Comparison of ENCODE assay signal across 2 cellular contexts in the genomic region with DNA sequence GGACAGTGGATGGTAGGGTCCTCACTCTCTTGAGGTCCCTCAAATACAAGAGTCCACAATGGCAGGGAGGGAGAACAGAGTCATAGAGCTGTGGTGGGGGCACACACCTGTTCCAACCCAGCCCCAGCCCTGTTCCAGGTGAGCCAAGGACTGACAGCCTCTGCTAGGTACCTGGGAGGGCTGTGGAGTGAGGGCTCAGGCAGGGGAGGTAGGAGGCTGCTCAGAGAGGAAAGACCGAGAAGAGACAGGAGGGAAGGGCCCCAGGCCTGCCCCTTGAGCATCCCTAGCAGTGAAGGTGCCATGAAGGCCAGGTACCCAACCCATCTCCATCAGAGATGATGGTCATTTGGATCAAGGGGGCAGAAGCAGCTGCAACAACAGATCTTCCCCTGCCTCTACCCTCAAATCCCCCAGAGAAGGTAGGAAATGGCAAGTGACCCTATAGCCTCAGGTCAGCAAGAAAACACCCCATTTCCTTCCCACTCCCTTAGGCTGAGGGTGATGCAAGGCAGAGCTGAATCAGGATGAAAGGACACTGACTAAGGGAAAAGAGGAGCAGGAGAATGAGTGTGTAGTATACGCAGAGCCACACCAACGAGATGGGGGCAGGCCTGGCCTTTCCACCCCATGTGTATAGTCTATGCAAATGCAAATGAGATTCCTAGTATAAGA.
TF ChIP-seq lines count a peak whose summit lies in the region.

No MANE protein-coding gene starts in this region.

TF ChIP-seq in GM12891, 5 proteins besides CTCF, POLR2A, EP300 and RAD21:
- TF ChIP-seq PAX5 (IDR thresholded peaks at IDR 0.05; ENCODE audit: insufficient read depth, low read length, severe bottlenecking): no peak
- no peak for TF ChIP-seq POU2F2 (IDR thresholded peaks at IDR 0.05; ENCODE audit: low read depth, low read length)
- TF ChIP-seq TAF1 (IDR thresholded peaks at IDR 0.05; ENCODE audit: low read depth, low read length): no peak
- TF ChIP-seq POLR2AphosphoS5 (IDR thresholded peaks at IDR 0.05; ENCODE audit: low read depth, low read length): no peak
- TF ChIP-seq SPI1 (IDR thresholded peaks at IDR 0.05; ENCODE audit: low read depth, low read length): no peak
TF ChIP-seq in GM12891: peak in this region for 0.

TF ChIP-seq in K562, 482 proteins besides CTCF, POLR2A, EP300 and RAD21:
- TF ChIP-seq ZBTB7A (IDR thresholded peaks at IDR 0.05; ENCODE audit: borderline replicate concordance, control insufficient read depth, low read depth, low read length) (no peak), POLR2AphosphoS5 (IDR thresholded peaks at IDR 0.05; ENCODE audit: control insufficient read depth, insufficient read depth, low read depth, low read length) (peak; percentile 79), TCF3 (CRISPR knock-in tag; IDR thresholded peaks at IDR 0.05) (no peak), IRF2 (CRISPR knock-in tag; IDR thresholded peaks at IDR 0.05) (no peak), RBFOX2 (IDR thresholded peaks at IDR 0.05; ENCODE audit: low read depth, low read length) (0 out of 2 replicates have a peak, but pooled peaks have one; percentile 13), KDM2B (CRISPR knock-in tag; IDR thresholded peaks at IDR 0.05) (no peak), ETV1 (tag; conservative IDR thresholded peaks at IDR 0.05; ENCODE audit: low read depth) (no peak), RCOR1 (IDR thresholded peaks at IDR 0.05; ENCODE audit: borderline replicate concordance in 1 of 2, low read depth in 2 of 2, low read length in 2 of 2) (no peak), MIER1 (IDR thresholded peaks at IDR 0.05; ENCODE audit: low read depth) (no peak), ZNF431 (CRISPR knock-in tag; IDR thresholded peaks at IDR 0.05) (no peak), TRIM24 (IDR thresholded peaks at IDR 0.05) (no peak), TGIF2 (CRISPR knock-in tag; IDR thresholded peaks at IDR 0.05) (no peak), GTF2B (IDR thresholded peaks at IDR 0.05; ENCODE audit: extremely low read depth, insufficient read length) (peak; percentile 58), TBP (optimal IDR thresholded peaks at IDR 0.05; ENCODE audit: low read depth, low read length) (peak; percentile 85), GTF2E2 (tag; IDR thresholded peaks at IDR 0.05) (no peak), PTBP1 (IDR thresholded peaks at IDR 0.05; ENCODE audit: low read depth, low read length) (no peak)
- TF ChIP-seq, protein P1, sequence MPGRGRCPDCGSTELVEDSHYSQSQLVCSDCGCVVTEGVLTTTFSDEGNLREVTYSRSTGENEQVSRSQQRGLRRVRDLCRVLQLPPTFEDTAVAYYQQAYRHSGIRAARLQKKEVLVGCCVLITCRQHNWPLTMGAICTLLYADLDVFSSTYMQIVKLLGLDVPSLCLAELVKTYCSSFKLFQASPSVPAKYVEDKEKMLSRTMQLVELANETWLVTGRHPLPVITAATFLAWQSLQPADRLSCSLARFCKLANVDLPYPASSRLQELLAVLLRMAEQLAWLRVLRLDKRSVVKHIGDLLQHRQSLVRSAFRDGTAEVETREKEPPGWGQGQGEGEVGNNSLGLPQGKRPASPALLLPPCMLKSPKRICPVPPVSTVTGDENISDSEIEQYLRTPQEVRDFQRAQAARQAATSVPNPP (IDR thresholded peaks at IDR 0.05; ENCODE audit: borderline replicate concordance, insufficient read depth, insufficient read length): no peak
- TF ChIP-seq, protein P2, sequence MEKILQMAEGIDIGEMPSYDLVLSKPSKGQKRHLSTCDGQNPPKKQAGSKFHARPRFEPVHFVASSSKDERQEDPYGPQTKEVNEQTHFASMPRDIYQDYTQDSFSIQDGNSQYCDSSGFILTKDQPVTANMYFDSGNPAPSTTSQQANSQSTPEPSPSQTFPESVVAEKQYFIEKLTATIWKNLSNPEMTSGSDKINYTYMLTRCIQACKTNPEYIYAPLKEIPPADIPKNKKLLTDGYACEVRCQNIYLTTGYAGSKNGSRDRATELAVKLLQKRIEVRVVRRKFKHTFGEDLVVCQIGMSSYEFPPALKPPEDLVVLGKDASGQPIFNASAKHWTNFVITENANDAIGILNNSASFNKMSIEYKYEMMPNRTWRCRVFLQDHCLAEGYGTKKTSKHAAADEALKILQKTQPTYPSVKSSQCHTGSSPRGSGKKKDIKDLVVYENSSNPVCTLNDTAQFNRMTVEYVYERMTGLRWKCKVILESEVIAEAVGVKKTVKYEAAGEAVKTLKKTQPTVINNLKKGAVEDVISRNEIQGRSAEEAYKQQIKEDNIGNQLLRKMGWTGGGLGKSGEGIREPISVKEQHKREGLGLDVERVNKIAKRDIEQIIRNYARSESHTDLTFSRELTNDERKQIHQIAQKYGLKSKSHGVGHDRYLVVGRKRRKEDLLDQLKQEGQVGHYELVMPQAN (IDR thresholded peaks at IDR 0.05; ENCODE audit: borderline replicate concordance): no peak
